1 cellular context compared by ENCODE assay signal in genomic region chr17:40952169-40952568, GRCh38.
TF ChIP-seq lines count a peak whose summit lies in the region.

No MANE protein-coding gene starts in this region.

TF ChIP-seq in GM23338, 12 proteins besides CTCF, POLR2A, EP300 and RAD21:
- TF ChIP-seq STAT1 (IDR thresholded peaks at IDR 0.05; ENCODE audit: unreplicated experiment) (no peak), ETS1 (IDR thresholded peaks at IDR 0.05) (no peak), ZNF114 (CRISPR knock-in tag; IDR thresholded peaks at IDR 0.05) (no peak), JUNB (IDR thresholded peaks at IDR 0.05; ENCODE audit: unreplicated experiment) (no peak), EZH2phosphoT487 (IDR thresholded peaks at IDR 0.05; ENCODE audit: unreplicated experiment) (no peak), POLR2AphosphoS5 (IDR thresholded peaks at IDR 0.05; ENCODE audit: low read depth) (no peak), CREB1 (CRISPR knock-in tag; IDR thresholded peaks at IDR 0.05; ENCODE audit: low read depth) (no peak), ZNF462 (CRISPR knock-in tag; IDR thresholded peaks at IDR 0.05) (no peak), REST (IDR thresholded peaks at IDR 0.05; ENCODE audit: unreplicated experiment) (no peak), EZH2 (IDR thresholded peaks at IDR 0.05; ENCODE audit: low read depth, unreplicated experiment) (no peak), ZNF331 (CRISPR knock-in tag; IDR thresholded peaks at IDR 0.05; ENCODE audit: low read depth) (no peak), NANOG (IDR thresholded peaks at IDR 0.05; ENCODE audit: borderline replicate concordance) (no peak)
TF ChIP-seq in GM23338: peak in this region for 0.
